In genomic region chrX:153306527-153307115, GRCh38 we compare ENCODE assay signal across 19 cellular contexts. TPM values are rescaled to one million over a fixed set of nuclear protein-coding genes. Genes with fewer than 3 reads are reported as not detected.
A peak's percentile ranks its signal among the peaks of the same experiment; 100 is the strongest.
DNase-seq lines count a peak whose midpoint lies in the region; ATAC-seq, FAIRE-seq and TF ChIP-seq lines count a peak whose summit lies in the region.
"Had no signal": no experiment of that assay in that cellular context is flagged by ENCODE, and none has a peak within 500 bp of the region (broad histone marks: within the 10 kb centered on the region; RNA-seq: fewer than 3 reads in every experiment).

No MANE protein-coding gene starts in this region.

- H4K8ac ChIP-seq in neuronal stem cell (ENCODE audit: low read depth, low read length), result no peak overlapping the region

- H3K27ac Mint-ChIP-seq in GM23338 (no peak overlapping the region), WTC11 (no peak overlapping the region)
- H3K27ac Mint-ChIP-seq: CD4-positive, alpha-beta T cell had no signal

- H3K36me3 Mint-ChIP-seq in GM23338 (ENCODE audit: low read depth), result no peaks in the 10 kb centered on the region
- no peaks in the 10 kb centered on the region for H3K36me3 Mint-ChIP-seq in WTC11

- no peak overlapping the region for H3K4ac ChIP-seq in neuronal stem cell (ENCODE audit: low read length)

- CTCF ChIA-PET in WTC11 (lab: Charles Lee), result no interaction called here

- H3K4me1 ChIP-seq in GM23338 (ENCODE audit: insufficient read depth), result no peaks in the 10 kb centered on the region
- H3K4me1 ChIP-seq in neuronal stem cell (ENCODE audit: control insufficient read depth in 2 of 2, insufficient read depth in 1 of 2, low read depth in 1 of 2, low read length in 2 of 2), result peaks cover 0 to 3% of the 10 kb centered on the region in 2 donors
- H3K4me1 ChIP-seq: BE2C, HAP-1 had no signal

- no CpG with 5 or more reads among the region's 17 CpGs for WGBS in neuronal stem cell (ENCODE audit: extremely low coverage in 2 of 2, insufficient read length in 2 of 2, insufficient replicate concordance in 1 of 2), 2 donors

- ATAC-seq in GM23338, result peak; percentile 53
- peak; percentile 43; the same call in 1 of the 2 replicates for ATAC-seq in WTC11

- H3K9ac ChIP-seq in neuronal stem cell (ENCODE audit: low read depth, low read length, poor library complexity), result no peak overlapping the region

- H3K27me3 ChIP-seq in GM23338 (ENCODE audit: insufficient read depth), result no peaks in the 10 kb centered on the region
- H3K27me3 ChIP-seq in neuronal stem cell (ENCODE audit: control insufficient read depth in 3 of 3, insufficient read depth in 3 of 3, low read depth in 1 of 3, low read length in 3 of 3), result peaks cover 0 to 77% (median 0%) of the 10 kb centered on the region in 3 experiments
- H3K27me3 ChIP-seq: BE2C had no signal

- no peak for TF ChIP-seq POLR2A in GM12891 (IDR thresholded peaks at IDR 0.05; ENCODE audit: low read depth, low read length)

- TF ChIP-seq CTCF in GM23338 (conservative IDR thresholded peaks at IDR 0.05; ENCODE audit: low read depth in 2 of 2) (no peak), WTC11 (IDR thresholded peaks at IDR 0.05) (no peak), GM10266 (IDR thresholded peaks at IDR 0.05; ENCODE audit: control insufficient read depth, insufficient read depth, low read depth, missing control alignments) (no peak)

- DNase-seq in GM23338 (ENCODE audit: low spot score), result peak; percentile 2
- no peak for DNase-seq in WTC11 (ENCODE audit: low spot score)
- DNase-seq in neuronal stem cell (ENCODE audit: low spot score), result no peak
- peak; percentile 79 for DNase-seq in posterior vena cava (ENCODE audit: low spot score)
- no peak for DNase-seq in GM12891 (ENCODE audit: insufficient read length, low spot score)
- no peak for DNase-seq in activated CD4-positive, CD25-positive, alpha-beta regulatory T cell (lab: John Stamatoyannopoulos, UW)
- DNase-seq in GM10266 (ENCODE audit: extremely low spot score), result no peak
- DNase-seq: ACHN; BE2C; C1 segment of cervical spinal cord; CD4-positive, alpha-beta T cell; DMS153; DMS79; GDM1 had no signal

- peak overlapping the region; percentile 37 for H2BK15ac ChIP-seq in neuronal stem cell (ENCODE audit: low read length)

- POLR2A ChIA-PET in WTC11 (lab: Charles Lee), result no interaction called here

- no peaks in the 10 kb centered on the region for H3F3A ChIP-seq in GM23338 (replicated peaks; ENCODE audit: low read depth)

- peak overlapping the region; percentile 28 for H3K18ac ChIP-seq in neuronal stem cell (ENCODE audit: low read length)

- H3K79me1 ChIP-seq in neuronal stem cell (ENCODE audit: low read depth, low read length), result no peaks in the 10 kb centered on the region

- H4K91ac ChIP-seq in neuronal stem cell (ENCODE audit: low read depth, low read length, poor library complexity), result no peak overlapping the region

- intact Hi-C loops in posterior vena cava (cut with DNase I), result no loop called here

- no peak overlapping the region for H3K23ac ChIP-seq in neuronal stem cell (ENCODE audit: low read depth, low read length, poor library complexity)

- FAIRE-seq in GM12891 (lab: Jason Lieb, UNC), result no peak
- FAIRE-seq: A204.1 had no signal

- H3K4me3 ChIP-seq in GM23338 (no peak overlapping the region), neuronal stem cell (ENCODE audit: low read length in 2 of 2) (no peak overlapping the region)
- H3K4me3 ChIP-seq: HAP-1 had no signal

- H2BK12ac ChIP-seq in neuronal stem cell (ENCODE audit: low read length), result no peak overlapping the region

- no peak overlapping the region for H3K4me2 ChIP-seq in GM23338
- no peak overlapping the region for H3K4me2 ChIP-seq in neuronal stem cell (ENCODE audit: insufficient read depth, low read length, poor library complexity, severe bottlenecking)

- no peaks in the 10 kb centered on the region for H3K79me2 ChIP-seq in GM23338 (replicated peaks; ENCODE audit: insufficient read depth)

- H3K14ac ChIP-seq in neuronal stem cell (ENCODE audit: low read length), result no peak overlapping the region

- H3K9me3 ChIP-seq in neuronal stem cell (replicated peaks in 1 of 2; ENCODE audit: control insufficient read depth in 2 of 2, insufficient read depth in 1 of 2, low read depth in 1 of 2, low read length in 2 of 2), result no peaks in the 10 kb centered on the region
- H3K9me3 ChIP-seq: BE2C, HAP-1 had no signal

- H3K36me3 ChIP-seq in GM23338 (ENCODE audit: insufficient read depth) (no peaks in the 10 kb centered on the region), neuronal stem cell (replicated peaks in 1 of 2; ENCODE audit: control insufficient read depth in 2 of 2, insufficient read depth in 2 of 2, low read length in 2 of 2) (no peaks in the 10 kb centered on the region)
- H3K36me3 ChIP-seq: BE2C, HAP-1 had no signal

- no peaks in the 10 kb centered on the region for H4K20me1 ChIP-seq in GM23338 (replicated peaks; ENCODE audit: insufficient read depth)

- H2AFZ ChIP-seq in GM23338, result no peak overlapping the region
- no peak overlapping the region for H2AFZ ChIP-seq in neuronal stem cell (ENCODE audit: low read length)

- peaks cover 8% of the 10 kb centered on the region for H3K27me3 Mint-ChIP-seq in GM23338 (ENCODE audit: insufficient read depth, low read depth, poor library complexity)
- no peaks in the 10 kb centered on the region; the same call in 1 of the 2 replicates for H3K27me3 Mint-ChIP-seq in WTC11 (ENCODE audit: low read depth)

- H3K4me3 Mint-ChIP-seq in GM23338 (no peak overlapping the region), WTC11 (no peak overlapping the region)
- H3K4me3 Mint-ChIP-seq: CD4-positive, alpha-beta T cell had no signal

- H2BK120ac ChIP-seq in neuronal stem cell (ENCODE audit: low read depth, low read length), result no peak overlapping the region

- no peak overlapping the region for H2AK5ac ChIP-seq in neuronal stem cell (ENCODE audit: low read depth, low read length)

- no peaks in the 10 kb centered on the region for H3K9me3 Mint-ChIP-seq in GM23338
- no peaks in the 10 kb centered on the region for H3K9me3 Mint-ChIP-seq in WTC11
- H3K9me3 Mint-ChIP-seq: CD4-positive, alpha-beta T cell had no signal

- H3K27ac ChIP-seq in GM23338 (ENCODE audit: low read depth), result no peak overlapping the region
- no peak overlapping the region for H3K27ac ChIP-seq in neuronal stem cell (replicated peaks; ENCODE audit: low read length)

- no peak overlapping the region for H2BK5ac ChIP-seq in neuronal stem cell (ENCODE audit: low read length)

- no peaks in the 10 kb centered on the region for H3K9me2 ChIP-seq in GM23338 (ENCODE audit: insufficient read depth)

- no peaks in the 10 kb centered on the region for H3K4me1 Mint-ChIP-seq in GM23338
- no peaks in the 10 kb centered on the region for H3K4me1 Mint-ChIP-seq in WTC11

TF ChIP-seq in WTC11, 78 proteins besides CTCF, POLR2A, EP300 and RAD21 (continues in another document):
- TF ChIP-seq ZNF416 (CRISPR knock-in tag; IDR thresholded peaks at IDR 0.05), result no peak

TF ChIP-seq in GM12891, 5 proteins besides CTCF, POLR2A, EP300 and RAD21:
- TF ChIP-seq PAX5 (IDR thresholded peaks at IDR 0.05; ENCODE audit: insufficient read depth, low read length, severe bottlenecking) (no peak), TAF1 (IDR thresholded peaks at IDR 0.05; ENCODE audit: low read depth, low read length) (no peak), POU2F2 (IDR thresholded peaks at IDR 0.05; ENCODE audit: low read depth, low read length) (no peak), SPI1 (IDR thresholded peaks at IDR 0.05; ENCODE audit: low read depth, low read length) (no peak), POLR2AphosphoS5 (IDR thresholded peaks at IDR 0.05; ENCODE audit: low read depth, low read length) (no peak)

RNA-seq across cellular contexts. Expression of gene PNMA6F, which starts 14.9 kb away (rescaled TPM):
- total RNA-seq in GM23338 (2014; rRNA removed; shearing (Covaris generic)), result 0.78 and 0.83 TPM in 2 replicates
- polyA plus RNA-seq in GM23338 (2016; fragmentation: Nextera tagmentation; extraction: Ambion mirVana), result 0.06 and 0.09 TPM in 2 replicates
- total RNA-seq in WTC11 (2021), result 0.13 to 0.30 TPM (median 0.23 TPM) in 3 replicates
- polyA plus RNA-seq in neuronal stem cell (2013, experiment 1 of 2), result 0.20 TPM
- 0.25 TPM for polyA plus RNA-seq in neuronal stem cell (2013, experiment 2 of 2)
- total RNA-seq in posterior vena cava, result not detected
- polyA plus RNA-seq in GM12891 (2012; ENCODE audit: low read depth, missing spikeins), result not detected
- total RNA-seq: CD4-positive, alpha-beta T cell; Daoy; H4; HT-29 had no signal

RNA-seq across cellular contexts. Expression of gene ZNF275, which starts 27.3 kb away (rescaled TPM):
- total RNA-seq in GM23338 (2014; rRNA removed; shearing (Covaris generic)), result 12.3 and 13.0 TPM in 2 replicates
- polyA plus RNA-seq in GM23338 (2016; fragmentation: Nextera tagmentation; extraction: Ambion mirVana), result 3.2 TPM in 2 replicates
- total RNA-seq in WTC11 (2021) (9.3 to 9.9 TPM (median 9.8 TPM) in 3 replicates), posterior vena cava (10 to 100 TPM in 1 of 2 donors, 1 to 10 TPM in 1; 9.9 to 10.8 TPM)
- polyA plus RNA-seq in neuronal stem cell (2013, experiment 1 of 2), result 6.8 TPM
- polyA plus RNA-seq in neuronal stem cell (2013, experiment 2 of 2), result 7.2 TPM
- polyA plus RNA-seq in GM12891 (2012; ENCODE audit: low read depth, missing spikeins), result 5.5 TPM

Comparison
In these comparisons a context has a peak if more than half of its experiments do, and no peak if none do; other contexts are left out.
1. DNase-seq: peak in GM23338 (single experiment) and posterior vena cava (single experiment); none in WTC11 (single experiment), neuronal stem cell (single experiment), GM12891 (single experiment), activated CD4-positive, CD25-positive, alpha-beta regulatory T cell (0 of 4) and GM10266 (single experiment).